Comparison of ENCODE assay signal across 9 cellular contexts in the genomic region with DNA sequence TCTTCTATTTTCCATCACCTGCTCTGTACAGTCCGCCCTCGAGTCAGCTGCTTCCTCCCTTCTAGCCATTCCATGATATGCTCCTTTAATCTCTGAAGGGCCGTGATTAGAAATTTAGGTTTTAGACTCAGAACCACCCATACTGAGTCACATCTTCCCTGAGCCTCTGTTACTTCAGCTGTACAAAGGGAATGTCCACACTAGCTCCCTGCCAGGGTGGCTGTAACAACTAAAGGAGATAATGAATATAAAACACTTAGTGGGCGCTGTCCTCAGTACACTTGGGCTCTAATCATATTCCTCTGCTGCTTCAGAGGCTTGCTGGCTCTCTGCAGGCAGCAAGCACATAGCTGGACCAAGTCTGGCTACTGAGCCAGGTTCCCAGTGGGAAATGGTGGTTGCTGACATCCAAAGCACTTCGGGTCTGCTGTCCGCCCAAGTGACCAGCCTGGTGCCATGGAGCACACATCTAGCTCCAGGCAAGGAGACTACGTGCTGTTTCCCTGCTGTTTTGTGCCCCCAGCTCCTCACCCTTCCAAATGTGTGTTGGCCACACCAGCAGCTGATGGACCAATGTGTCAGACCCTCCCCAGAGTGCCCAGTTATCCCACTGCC. TPM values are rescaled to one million over a fixed set of nuclear protein-coding genes. Genes with fewer than 3 reads are reported as not detected.
A peak's percentile ranks its signal among the peaks of the same experiment; 100 is the strongest.
DNase-seq lines count a peak whose midpoint lies in the region; ATAC-seq and TF ChIP-seq lines count a peak whose summit lies in the region.
"Had no signal": no experiment of that assay in that cellular context is flagged by ENCODE, and none has a peak within 500 bp of the region (broad histone marks: within the 10 kb centered on the region; RNA-seq: fewer than 3 reads in every experiment).

No MANE protein-coding gene starts in this region.

- H3K4me3 ChIP-seq in GM23338 (peak overlapping the region; percentile 81), fibroblast of mammary gland (ENCODE audit: control insufficient read depth, low read depth, low read length) (peak overlapping the region; percentile 48), skeletal muscle tissue (ENCODE audit: low read length in 3 of 3) (peak overlapping the region; percentile 68 to 72 (median 71))

- H3K9me3 Mint-ChIP-seq in GM23338: no peaks in the 10 kb centered on the region

- no peaks in the 10 kb centered on the region for H3K79me2 ChIP-seq in GM23338 (replicated peaks; ENCODE audit: insufficient read depth)

- ATAC-seq in GM23338: no peak
- no peak for ATAC-seq in T-helper 17 cell
- ATAC-seq in GM21576 (IDR thresholded peaks at IDR 0.05; ENCODE audit: unreplicated experiment): no peak

- peaks cover 24% of the 10 kb centered on the region for H3K27me3 Mint-ChIP-seq in GM23338 (ENCODE audit: insufficient read depth, low read depth, poor library complexity)
- H3K27me3 Mint-ChIP-seq in T-helper 17 cell: no peaks in the 10 kb centered on the region

- peak overlapping the region; percentile 73 to 82 (median 75) for H3K9ac ChIP-seq in skeletal muscle tissue (ENCODE audit: low read depth in 1 of 3, low read length in 3 of 3)

- H3K4me1 Mint-ChIP-seq in GM23338 (peaks cover 30% of the 10 kb centered on the region), T-helper 17 cell (peaks cover 17% of the 10 kb centered on the region)

- H3K4me3 Mint-ChIP-seq in GM23338 (peak overlapping the region; percentile 64), T-helper 17 cell (peak overlapping the region; percentile 70)

- peaks cover 17% of the 10 kb centered on the region for H3K4me1 ChIP-seq in GM23338 (ENCODE audit: insufficient read depth)
- peaks cover 17 to 21% (median 19%) of the 10 kb centered on the region in 3 donors for H3K4me1 ChIP-seq in skeletal muscle tissue (ENCODE audit: control insufficient read depth in 3 of 3, insufficient read depth in 3 of 3, low read length in 3 of 3)

- H3K9me3 ChIP-seq in T-helper 17 cell (ENCODE audit: control insufficient read depth, low read length, poor library complexity, severe bottlenecking): no peaks in the 10 kb centered on the region
- H3K9me3 ChIP-seq in skeletal muscle tissue (ENCODE audit: control insufficient read depth in 3 of 3, low read length in 3 of 3): no peaks in the 10 kb centered on the region

- H2AFZ ChIP-seq in GM23338: no peak overlapping the region

- peaks cover 7% of the 10 kb centered on the region for H4K20me1 ChIP-seq in GM23338 (replicated peaks; ENCODE audit: insufficient read depth)

- no peak for TF ChIP-seq CTCF in GM23338 (conservative IDR thresholded peaks at IDR 0.05; ENCODE audit: low read depth in 2 of 2)
- no peak for TF ChIP-seq CTCF in fibroblast of mammary gland (conservative IDR thresholded peaks at IDR 0.05; ENCODE audit: control insufficient read depth, insufficient read depth, low read depth, low read length)

- peaks cover 20% of the 10 kb centered on the region for H3F3A ChIP-seq in GM23338 (replicated peaks; ENCODE audit: low read depth)

- DNase-seq in GM23338 (ENCODE audit: low spot score): no peak
- no peak for DNase-seq in T-helper 17 cell
- DNase-seq in fibroblast of mammary gland (ENCODE audit: low read depth): no peak
- no peak for DNase-seq in NCI-H2171 treated with DMSO at 0.1 percent for 48 hours (lab: John Stamatoyannopoulos, UW)
- DNase-seq in kidney glomerular epithelial cell (lab: John Stamatoyannopoulos, UW): no peak
- DNase-seq in NCI-H187 (lab: John Stamatoyannopoulos, UW): no peak
- DNase-seq: NCI-H446 treated with DMSO at 0.1 percent for 48 hours had no signal

- H3K36me3 Mint-ChIP-seq in GM23338 (ENCODE audit: low read depth): peaks cover 28% of the 10 kb centered on the region
- H3K36me3 Mint-ChIP-seq in T-helper 17 cell (ENCODE audit: low read depth): no peaks in the 10 kb centered on the region

- H3K27ac Mint-ChIP-seq in GM23338: no peak overlapping the region; the same call in 1 of the 2 replicates
- H3K27ac Mint-ChIP-seq in T-helper 17 cell: peak overlapping the region; percentile 73

- H3K27me3 ChIP-seq in GM23338 (ENCODE audit: insufficient read depth) (no peaks in the 10 kb centered on the region), skeletal muscle tissue (ENCODE audit: control insufficient read depth in 3 of 3, insufficient read depth in 3 of 3, low read length in 3 of 3) (no peaks in the 10 kb centered on the region)

- H3K36me3 ChIP-seq in GM23338 (ENCODE audit: insufficient read depth): no peaks in the 10 kb centered on the region; the same call in 1 of the 2 replicates
- H3K36me3 ChIP-seq in skeletal muscle tissue (ENCODE audit: control insufficient read depth in 3 of 3, insufficient read depth in 3 of 3, low read length in 3 of 3): peaks cover 12 to 20% (median 14%) of the 10 kb centered on the region in 3 donors

- peak overlapping the region; percentile 74; the same call in 1 of the 2 replicates for H3K27ac ChIP-seq in GM23338 (ENCODE audit: low read depth)
- H3K27ac ChIP-seq in skeletal muscle tissue (ENCODE audit: low read depth, low read length): peak overlapping the region; percentile 50

- peak overlapping the region; percentile 85 for H3K4me2 ChIP-seq in GM23338

- H3K9me2 ChIP-seq in GM23338 (ENCODE audit: insufficient read depth): no peaks in the 10 kb centered on the region

TF ChIP-seq in GM23338, 12 proteins besides CTCF, POLR2A, EP300 and RAD21:
- TF ChIP-seq POLR2AphosphoS5 (IDR thresholded peaks at IDR 0.05; ENCODE audit: low read depth) (0 out of 2 replicates have a peak, but pooled peaks have one; percentile 4), ZNF331 (CRISPR knock-in tag; IDR thresholded peaks at IDR 0.05; ENCODE audit: low read depth) (no peak)

RNA-seq across cellular contexts. Expression of gene CHST14, which starts 0.9 kb away (rescaled TPM):
- total RNA-seq in GM23338 (2014; rRNA removed; shearing (Covaris generic)): 15.6 and 17.9 TPM in 2 replicates
- polyA plus RNA-seq in GM23338 (2016; fragmentation: Nextera tagmentation; extraction: Ambion mirVana): 8.4 and 10.0 TPM in 2 replicates
- 1 to 10 TPM; 4.4 to 7.5 TPM for total RNA-seq in T-helper 17 cell
- total RNA-seq in skeletal muscle tissue: 6.8 TPM

RNA-seq across cellular contexts. Expression of gene BAHD1, which starts 29.1 kb away (rescaled TPM):
- 32.4 and 40.1 TPM in 2 replicates for total RNA-seq in GM23338 (2014; rRNA removed; shearing (Covaris generic))
- 11.2 and 11.6 TPM in 2 replicates for polyA plus RNA-seq in GM23338 (2016; fragmentation: Nextera tagmentation; extraction: Ambion mirVana)
- total RNA-seq in T-helper 17 cell (10 to 100 TPM; 30.2 to 32.1 TPM), skeletal muscle tissue (9.4 TPM)
